In genomic region chr15:64092864-64093626, GRCh38 we compare ENCODE assay signal across 1 cellular context.
A peak's percentile ranks its signal among the peaks of the same experiment; 100 is the strongest.
TF ChIP-seq lines count a peak whose summit lies in the region.

No MANE protein-coding gene starts in this region.

TF ChIP-seq in GM12878, 131 proteins besides CTCF, POLR2A, EP300 and RAD21 (continued from another document and continues in another):
- peak; percentile 46 for TF ChIP-seq NKRF (conservative IDR thresholded peaks at IDR 0.05)
- peak; percentile 90; the same call in 1 of the 2 replicates for TF ChIP-seq ESRRA (IDR thresholded peaks at IDR 0.05; ENCODE audit: low read length)
- no peak for TF ChIP-seq STAT1 (conservative IDR thresholded peaks at IDR 0.05)
- TF ChIP-seq NFYA (IDR thresholded peaks at IDR 0.05; ENCODE audit: borderline replicate concordance, low read depth, low read length): no peak
- TF ChIP-seq GABPA (IDR thresholded peaks at IDR 0.05; ENCODE audit: low read depth): no peak
- 0 out of 2 replicates have a peak, but pooled peaks have one; percentile 4 for TF ChIP-seq TBL1XR1 (IDR thresholded peaks at IDR 0.05; ENCODE audit: low read depth, low read length)
- no peak; the same call in 1 of the 2 replicates for TF ChIP-seq MTA3 (IDR thresholded peaks at IDR 0.05; ENCODE audit: borderline replicate concordance, low read length)
- TF ChIP-seq DPF2 (IDR thresholded peaks at IDR 0.05): no peak
- TF ChIP-seq EZH2 (IDR thresholded peaks at IDR 0.05; ENCODE audit: borderline replicate concordance, control insufficient read depth, low read depth, low read length): no peak
- TF ChIP-seq FOXM1 (IDR thresholded peaks at IDR 0.05; ENCODE audit: low read depth, low read length): no peak
- no peak for TF ChIP-seq ZNF274 (IDR thresholded peaks at IDR 0.05; ENCODE audit: insufficient read depth, insufficient read length)
- no peak; the same call in 1 of the 2 replicates for TF ChIP-seq ZBTB40 (IDR thresholded peaks at IDR 0.05; ENCODE audit: borderline replicate concordance)
- no peak for TF ChIP-seq SMAD1 (IDR thresholded peaks at IDR 0.05; ENCODE audit: low read depth, partially characterized antibody)
- TF ChIP-seq USF2 (IDR thresholded peaks at IDR 0.05; ENCODE audit: borderline replicate concordance, low read depth, low read length): peak; percentile 66; the same call in 1 of the 2 replicates
- TF ChIP-seq ZNF24 (IDR thresholded peaks at IDR 0.05): no peak
- peak; percentile 65 for TF ChIP-seq POLR2AphosphoS5 (IDR thresholded peaks at IDR 0.05; ENCODE audit: low read length)
- no peak for TF ChIP-seq CBX3 (IDR thresholded peaks at IDR 0.05; ENCODE audit: borderline replicate concordance, low read depth)
- peak; percentile 94 for TF ChIP-seq RAD51 (IDR thresholded peaks at IDR 0.05)
- peak; percentile 25; the same call in 1 of the 2 replicates for TF ChIP-seq TCF12 (IDR thresholded peaks at IDR 0.05; ENCODE audit: low read depth, low read length)
- peak; percentile 60; the same call in 1 of the 2 replicates for TF ChIP-seq ZNF687 (IDR thresholded peaks at IDR 0.05)
- TF ChIP-seq JUND (IDR thresholded peaks at IDR 0.05; ENCODE audit: low read depth, low read length): no peak
- no peak for TF ChIP-seq SUPT20H (IDR thresholded peaks at IDR 0.05; ENCODE audit: borderline replicate concordance, control insufficient read depth, low read depth, low read length)
- no peak for TF ChIP-seq SRF (IDR thresholded peaks at IDR 0.05; ENCODE audit: low read depth in 2 of 2, low read length in 2 of 2)
- TF ChIP-seq NR2C1 (IDR thresholded peaks at IDR 0.05): 0 out of 2 replicates have a peak, but pooled peaks have one; percentile 27
- TF ChIP-seq IRF5 (IDR thresholded peaks at IDR 0.05; ENCODE audit: borderline replicate concordance): peak; percentile 76; the same call in 1 of the 2 replicates
- TF ChIP-seq E4F1 (IDR thresholded peaks at IDR 0.05; ENCODE audit: borderline replicate concordance, partially characterized antibody): no peak
- TF ChIP-seq TCF3 (IDR thresholded peaks at IDR 0.05; ENCODE audit: borderline replicate concordance, insufficient read depth, low read depth, low read length): no peak
- TF ChIP-seq KLF5 (IDR thresholded peaks at IDR 0.05; ENCODE audit: partially characterized antibody): no peak
- TF ChIP-seq MYB (IDR thresholded peaks at IDR 0.05; ENCODE audit: borderline replicate concordance, low read depth, low read length): no peak
- peak; percentile 13; the same call in 1 of the 2 replicates for TF ChIP-seq PAX5 (IDR thresholded peaks at IDR 0.05; ENCODE audit: borderline replicate concordance, low read depth, low read length)
- no peak for TF ChIP-seq BRCA1 (IDR thresholded peaks at IDR 0.05; ENCODE audit: low read depth, low read length)
- TF ChIP-seq BCL11A (IDR thresholded peaks at IDR 0.05; ENCODE audit: low read depth, low read length): 0 out of 2 replicates have a peak, but pooled peaks have one; percentile 30
- no peak for TF ChIP-seq YBX1 (IDR thresholded peaks at IDR 0.05)
- TF ChIP-seq ASH2L (IDR thresholded peaks at IDR 0.05; ENCODE audit: borderline replicate concordance, low read depth): no peak
- no peak for TF ChIP-seq PKNOX1 (IDR thresholded peaks at IDR 0.05)
- no peak for TF ChIP-seq CREM (IDR thresholded peaks at IDR 0.05; ENCODE audit: low read depth)
- TF ChIP-seq ZSCAN29 (IDR thresholded peaks at IDR 0.05): no peak
- peak; percentile 54; the same call in 1 of the 2 replicates for TF ChIP-seq ATF3 (IDR thresholded peaks at IDR 0.05; ENCODE audit: borderline replicate concordance, extremely low read depth, low read depth, low read length)
- TF ChIP-seq BACH1 (IDR thresholded peaks at IDR 0.05; ENCODE audit: borderline replicate concordance): no peak
- no peak for TF ChIP-seq KAT2A (conservative IDR thresholded peaks at IDR 0.05; ENCODE audit: control insufficient read depth, low read depth, low read length)
- no peak for TF ChIP-seq PAX8 (IDR thresholded peaks at IDR 0.05)
- TF ChIP-seq IRF3 (IDR thresholded peaks at IDR 0.05): no peak
- no peak for TF ChIP-seq SP1 (IDR thresholded peaks at IDR 0.05; ENCODE audit: low read depth, low read length)
- TF ChIP-seq STAT3 (IDR thresholded peaks at IDR 0.05; ENCODE audit: low read depth, low read length): no peak
- no peak for TF ChIP-seq TAF1 (IDR thresholded peaks at IDR 0.05; ENCODE audit: borderline replicate concordance, low read depth, low read length)
- peak; percentile 78 for TF ChIP-seq USF1 (IDR thresholded peaks at IDR 0.05; ENCODE audit: borderline replicate concordance, extremely low read length, insufficient read depth, low read depth, low read length)
- no peak for TF ChIP-seq FOXK2 (IDR thresholded peaks at IDR 0.05)
